In the genomic region with DNA sequence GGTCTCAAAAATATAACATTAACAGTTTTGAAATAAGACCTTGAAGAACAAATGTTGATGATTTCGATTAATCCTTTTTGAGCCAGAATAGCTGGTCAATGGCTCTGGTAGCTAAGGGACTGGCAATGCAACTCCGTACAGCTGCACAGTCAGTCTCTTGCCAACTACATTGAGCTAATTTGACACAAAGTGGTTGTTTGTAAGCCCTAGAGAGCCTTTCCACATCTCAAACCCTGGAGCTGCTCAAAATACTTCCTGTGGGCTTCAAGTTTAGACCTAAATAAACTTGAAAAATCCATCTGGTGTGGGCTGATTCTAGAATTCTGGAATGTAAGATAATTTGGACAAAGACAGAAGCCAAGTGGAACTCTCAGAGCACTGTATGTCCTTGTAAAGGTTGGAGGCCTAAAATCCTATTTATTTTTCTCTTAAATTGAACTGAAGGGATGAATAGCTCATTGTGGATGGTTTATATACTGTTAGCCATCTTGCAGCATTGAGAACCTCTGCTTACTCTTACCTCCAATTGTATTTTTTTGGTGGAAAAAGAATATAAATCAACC, we compare ENCODE assay signal across 18 cellular contexts.
A peak's percentile ranks its signal among the peaks of the same experiment; 100 is the strongest.
DNase-seq lines count a peak whose midpoint lies in the region; ATAC-seq and TF ChIP-seq lines count a peak whose summit lies in the region.
"Had no signal": no experiment of that assay in that cellular context is flagged by ENCODE, and none has a peak within 500 bp of the region (broad histone marks: within the 10 kb centered on the region; RNA-seq: fewer than 3 reads in every experiment).

No MANE protein-coding gene starts in this region.

- H3K36me3 ChIP-seq in right atrium auricular region: no peaks in the 10 kb centered on the region
- H3K36me3 ChIP-seq in gastrocnemius medialis: no peaks in the 10 kb centered on the region
- H3K36me3 ChIP-seq: neutrophil, suprapubic skin had no signal

- H3K4me3 Mint-ChIP-seq in activated CD8-positive, alpha-beta T cell treated with anti-CD3 and anti-CD28 coated beads, Interleukin-2, amount 10 ng/mL, durations not matched to agents 7 days and 5 days: no peak overlapping the region
- H3K4me3 Mint-ChIP-seq: activated naive CD8-positive, alpha-beta T cell; activated T-helper 1 cell treated with anti-CD3 and anti-CD28 coated beads, Interleukin-12 subunit alpha, Interleukin-12 subunit beta, Interleukin-2, Interleukin-4 antibody, amounts not matched to agents 30 ng/mL and 10 ng/mL and 1 ng/mL, durations not matched to agents 14 hours and 24 hours and 36 hours had no signal

- H3K9me3 Mint-ChIP-seq in activated CD8-positive, alpha-beta T cell treated with anti-CD3 and anti-CD28 coated beads, Interleukin-2, amount 10 ng/mL, durations not matched to agents 7 days and 5 days (ENCODE audit: insufficient read depth): no peaks in the 10 kb centered on the region
- H3K9me3 Mint-ChIP-seq: activated T-helper 1 cell treated with anti-CD3 and anti-CD28 coated beads, Interleukin-12 subunit alpha, Interleukin-12 subunit beta, Interleukin-2, Interleukin-4 antibody, amounts not matched to agents 30 ng/mL and 10 ng/mL and 1 ng/mL, durations not matched to agents 14 hours and 24 hours and 36 hours had no signal

- no peak overlapping the region for H3K4me3 ChIP-seq in right atrium auricular region
- no peak overlapping the region for H3K4me3 ChIP-seq in gastrocnemius medialis
- H3K4me3 ChIP-seq: suprapubic skin had no signal

- peak; percentile 78 to 85 for ATAC-seq in gastrocnemius medialis
- ATAC-seq in activated CD8-positive, alpha-beta T cell treated with anti-CD3 and anti-CD28 coated beads, Interleukin-2, amount 10 ng/mL, durations not matched to agents 7 days and 5 days: no peak

- DNase-seq in RPMI7951 (ENCODE audit: low read depth) (peak; percentile 33), fibroblast of gingiva (ENCODE audit: low read depth) (peak; percentile 77), right atrium auricular region (ENCODE audit: low spot score) (no peak), gastrocnemius medialis (peak; percentile 13 to 37), G401 (ENCODE audit: low spot score) (no peak), EL (no peak), germinal center (ENCODE audit: low spot score) (no peak)
- DNase-seq in activated CD8-positive, alpha-beta T cell treated with anti-CD3 and anti-CD28 coated beads, Interleukin-2, amount 10 ng/mL, durations not matched to agents 7 days and 5 days: no peak
- DNase-seq: activated CD4-positive, alpha-beta T cell treated with anti-CD3 and anti-CD28 coated beads for 1 hour; NCI-H1092; NCI-H2081; NCI-H524 treated with DMSO at 0.1 percent for 48 hours; stimulated activated CD8-positive, alpha-beta memory T cell treated with anti-CD3 and anti-CD28 coated beads, Interleukin-4, amount 100 ng/mL, for 48 hours had no signal

- H3K27ac Mint-ChIP-seq in activated CD8-positive, alpha-beta T cell treated with anti-CD3 and anti-CD28 coated beads, Interleukin-2, amount 10 ng/mL, durations not matched to agents 7 days and 5 days: no peak overlapping the region
- H3K27ac Mint-ChIP-seq: activated naive CD8-positive, alpha-beta T cell; activated T-helper 1 cell treated with anti-CD3 and anti-CD28 coated beads, Interleukin-12 subunit alpha, Interleukin-12 subunit beta, Interleukin-2, Interleukin-4 antibody, amounts not matched to agents 30 ng/mL and 10 ng/mL and 1 ng/mL, durations not matched to agents 14 hours and 24 hours and 36 hours had no signal

- peaks cover 12% of the 10 kb centered on the region for H3K27me3 Mint-ChIP-seq in activated CD8-positive, alpha-beta T cell treated with anti-CD3 and anti-CD28 coated beads, Interleukin-2, amount 10 ng/mL, durations not matched to agents 7 days and 5 days (ENCODE audit: low read depth)

- H3K4me1 ChIP-seq in right atrium auricular region (no peaks in the 10 kb centered on the region), gastrocnemius medialis (peaks cover 4 to 6% of the 10 kb centered on the region in 2 donors)
- H3K4me1 ChIP-seq: suprapubic skin had no signal

- H3K27me3 ChIP-seq in right atrium auricular region (no peaks in the 10 kb centered on the region), gastrocnemius medialis (no peaks in the 10 kb centered on the region)
- H3K27me3 ChIP-seq: neutrophil, suprapubic skin had no signal

- H3K36me3 Mint-ChIP-seq in activated CD8-positive, alpha-beta T cell treated with anti-CD3 and anti-CD28 coated beads, Interleukin-2, amount 10 ng/mL, durations not matched to agents 7 days and 5 days (ENCODE audit: low read depth): no peaks in the 10 kb centered on the region
- H3K36me3 Mint-ChIP-seq: activated naive CD8-positive, alpha-beta T cell had no signal

- TF ChIP-seq POLR2A in gastrocnemius medialis (IDR thresholded peaks at IDR 0.05): no peak

- TF ChIP-seq CTCF in right atrium auricular region (IDR thresholded peaks at IDR 0.05) (no peak), gastrocnemius medialis (IDR thresholded peaks at IDR 0.05 in 4 of 5, conservative IDR thresholded peaks at IDR 0.05 in 1 of 5) (no peak)

- intact Hi-C loops in gastrocnemius medialis (cut with DNase I; ENCODE audit: low total_unique reads): no loop called here

- H3K27ac ChIP-seq in right atrium auricular region: peak overlapping the region; percentile 27 to 38
- peak overlapping the region; percentile 22 to 38 (median 36) for H3K27ac ChIP-seq in gastrocnemius medialis
- H3K27ac ChIP-seq: neutrophil, RWPE1, suprapubic skin had no signal

- H3K4me1 Mint-ChIP-seq in activated CD8-positive, alpha-beta T cell treated with anti-CD3 and anti-CD28 coated beads, Interleukin-2, amount 10 ng/mL, durations not matched to agents 7 days and 5 days (ENCODE audit: low read depth): no peaks in the 10 kb centered on the region

- no peaks in the 10 kb centered on the region for H3K9me3 ChIP-seq in right atrium auricular region
- no peaks in the 10 kb centered on the region for H3K9me3 ChIP-seq in gastrocnemius medialis
- H3K9me3 ChIP-seq: neutrophil, suprapubic skin had no signal

- in situ Hi-C loops in gastrocnemius medialis (cut with MboI; ENCODE audit: low sequenced_read_pairs in 4 of 4): loop anchor here in 2 of 4 donors (10.0 kb wide), 1 partner anchor 337 kb away; no protein-coding TSS in a partner anchor
- in situ Hi-C loops in G401 (cut with HindIII; ENCODE audit: low sequenced_read_pairs): loop anchor here (5.0 kb wide), 1 partner anchor 35 kb away; no protein-coding TSS in a partner anchor

- POLR2A ChIA-PET in activated CD8-positive, alpha-beta T cell treated with anti-CD3 and anti-CD28 coated beads, Interleukin-2, amount 10 ng/mL, durations not matched to agents 7 days and 5 days (lab: Charles Lee): no interaction called here

- CTCF ChIA-PET in activated CD8-positive, alpha-beta T cell treated with anti-CD3 and anti-CD28 coated beads, Interleukin-2, amount 10 ng/mL, durations not matched to agents 7 days and 5 days (lab: Charles Lee): interaction anchor here (0.7 kb wide), 1 partner anchor 61 kb away, joined by 3 read pairs; no protein-coding TSS in a partner anchor

Comparison
In these comparisons a context has a peak if more than half of its experiments do, and no peak if none do; other contexts are left out.
1. DNase-seq: peak in RPMI7951 (single experiment), fibroblast of gingiva (single experiment) and gastrocnemius medialis (2 of 2); none in right atrium auricular region (single experiment), G401 (single experiment), EL (single experiment), germinal center (single experiment) and activated CD8-positive, alpha-beta T cell treated with anti-CD3 and anti-CD28 coated beads, Interleukin-2, amount 10 ng/mL, durations not matched to agents 7 days and 5 days (single experiment).